ENCODE assay signal across 1 cellular context in the genomic region with DNA sequence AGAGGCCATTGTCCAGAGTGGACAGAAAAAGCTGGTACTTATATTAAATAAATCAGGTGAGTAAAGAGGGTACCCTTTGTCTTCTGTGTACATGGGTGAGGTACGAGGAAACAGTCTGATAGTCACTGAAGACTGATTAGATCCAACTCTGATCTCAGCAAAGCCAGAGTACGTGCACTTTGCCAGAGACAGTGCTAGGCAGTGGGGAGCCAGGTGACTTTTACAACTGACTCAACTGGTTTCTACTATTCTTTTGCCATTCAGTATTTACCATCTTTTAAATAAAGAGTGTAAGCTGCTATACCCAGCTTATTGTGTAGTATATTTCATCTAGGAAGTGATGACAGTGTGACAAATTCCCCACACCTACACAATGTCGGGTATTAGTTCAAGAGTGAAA.
TF ChIP-seq lines count a peak whose summit lies in the region.

No MANE protein-coding gene starts in this region.

TF ChIP-seq in HepG2, 621 proteins besides CTCF, POLR2A, EP300 and RAD21:
- TF ChIP-seq, protein P1, sequence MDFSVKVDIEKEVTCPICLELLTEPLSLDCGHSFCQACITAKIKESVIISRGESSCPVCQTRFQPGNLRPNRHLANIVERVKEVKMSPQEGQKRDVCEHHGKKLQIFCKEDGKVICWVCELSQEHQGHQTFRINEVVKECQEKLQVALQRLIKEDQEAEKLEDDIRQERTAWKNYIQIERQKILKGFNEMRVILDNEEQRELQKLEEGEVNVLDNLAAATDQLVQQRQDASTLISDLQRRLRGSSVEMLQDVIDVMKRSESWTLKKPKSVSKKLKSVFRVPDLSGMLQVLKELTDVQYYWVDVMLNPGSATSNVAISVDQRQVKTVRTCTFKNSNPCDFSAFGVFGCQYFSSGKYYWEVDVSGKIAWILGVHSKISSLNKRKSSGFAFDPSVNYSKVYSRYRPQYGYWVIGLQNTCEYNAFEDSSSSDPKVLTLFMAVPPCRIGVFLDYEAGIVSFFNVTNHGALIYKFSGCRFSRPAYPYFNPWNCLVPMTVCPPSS (IDR thresholded peaks at IDR 0.05): no peak
- no peak for TF ChIP-seq HCFC1 (IDR thresholded peaks at IDR 0.05; ENCODE audit: low read depth, low read length)
- TF ChIP-seq NFE2 (CRISPR knock-in tag; IDR thresholded peaks at IDR 0.05): no peak
- no peak for TF ChIP-seq KDM1A (CRISPR knock-in tag; IDR thresholded peaks at IDR 0.05)
- no peak for TF ChIP-seq ZIK1 (CRISPR knock-in tag; IDR thresholded peaks at IDR 0.05; ENCODE audit: borderline replicate concordance, low read depth)
